ENCODE assay signal across 11 cellular contexts in the genomic region with DNA sequence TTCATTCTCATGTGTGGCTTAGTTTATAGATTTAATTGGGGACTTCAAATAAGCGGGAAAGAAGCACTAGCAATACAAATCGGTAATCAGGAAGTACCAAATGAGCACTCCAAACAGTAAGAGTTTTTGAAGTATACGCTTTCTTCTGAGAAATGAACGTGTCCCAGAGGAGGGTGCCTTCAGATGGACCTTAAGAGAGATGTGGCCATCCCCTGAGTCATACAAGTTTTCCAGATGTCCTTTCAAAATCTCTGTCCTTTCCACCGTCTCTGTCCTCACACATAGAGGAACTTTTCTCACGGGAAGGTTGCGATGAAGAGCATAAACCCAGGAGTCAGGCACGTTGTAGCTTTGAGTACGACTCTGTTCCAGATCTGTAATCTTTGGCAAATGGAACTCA. TPM values are rescaled to one million over a fixed set of nuclear protein-coding genes. Genes with fewer than 3 reads are reported as not detected.
DNase-seq lines count a peak whose midpoint lies in the region; ATAC-seq, FAIRE-seq and TF ChIP-seq lines count a peak whose summit lies in the region.
"Had no signal": no experiment of that assay in that cellular context is flagged by ENCODE, and none has a peak within 500 bp of the region (broad histone marks: within the 10 kb centered on the region; RNA-seq: fewer than 3 reads in every experiment).

No MANE protein-coding gene starts in this region.

- no peaks in the 10 kb centered on the region for H3K27me3 ChIP-seq in WERI-Rb-1 (ENCODE audit: insufficient read depth, low read depth, severe bottlenecking)
- H3K27me3 ChIP-seq in subcutaneous abdominal adipose tissue (ENCODE audit: control insufficient read depth in 5 of 5, insufficient read depth in 4 of 5, low read length in 5 of 5): no peaks in the 10 kb centered on the region
- H3K27me3 ChIP-seq: uterus had no signal

- ATAC-seq in activated CD8-positive, alpha-beta memory T cell treated with anti-CD3 and anti-CD28 coated beads, Interleukin-2, amount 10 ng/mL, durations not matched to agents 7 days and 5 days: no peak
- ATAC-seq in Right ventricle myocardium inferior: no peak

- peaks cover 9% of the 10 kb centered on the region for H3K36me3 Mint-ChIP-seq in activated CD8-positive, alpha-beta memory T cell treated with anti-CD3 and anti-CD28 coated beads, Interleukin-2, amount 10 ng/mL, durations not matched to agents 7 days and 5 days

- H3K4me3 ChIP-seq in WERI-Rb-1 (ENCODE audit: low read depth, low read length) (peak overlapping the region; percentile 76; the same call in 1 of the 2 replicates), iPS-18c (ENCODE audit: insufficient read depth, low read depth, low read length) (peak overlapping the region; percentile 79; the same call in 1 of the 2 replicates), subcutaneous abdominal adipose tissue (ENCODE audit: low read depth in 1 of 5, low read length in 5 of 5) (peak overlapping the region in 1 of 5 donors; percentile 64)

- CTCF ChIA-PET in activated CD8-positive, alpha-beta memory T cell treated with anti-CD3 and anti-CD28 coated beads, Interleukin-2, amount 10 ng/mL, durations not matched to agents 7 days and 5 days (lab: Charles Lee): interaction anchor here (0.9 to 1.1 kb wide), 2 partner anchors 83 to 85 kb away, joined by 3 read pairs; no protein-coding TSS in a partner anchor

- peak overlapping the region; percentile 82 for H3K4me3 Mint-ChIP-seq in activated CD8-positive, alpha-beta memory T cell treated with anti-CD3 and anti-CD28 coated beads, Interleukin-2, amount 10 ng/mL, durations not matched to agents 7 days and 5 days

- peaks cover 2 to 43% (median 36%) of the 10 kb centered on the region in 5 donors for H3K4me1 ChIP-seq in subcutaneous abdominal adipose tissue (ENCODE audit: control insufficient read depth in 5 of 5, insufficient read depth in 5 of 5, low read length in 5 of 5)

- H3K9me3 Mint-ChIP-seq in activated CD8-positive, alpha-beta memory T cell treated with anti-CD3 and anti-CD28 coated beads, Interleukin-2, amount 10 ng/mL, durations not matched to agents 7 days and 5 days (ENCODE audit: low read depth): no peaks in the 10 kb centered on the region

- no peaks in the 10 kb centered on the region for H3K9me3 ChIP-seq in WERI-Rb-1 (ENCODE audit: severe bottlenecking)
- no peaks in the 10 kb centered on the region for H3K9me3 ChIP-seq in iPS-18c (ENCODE audit: control insufficient read depth, insufficient read depth, low read length)
- no peaks in the 10 kb centered on the region for H3K9me3 ChIP-seq in subcutaneous abdominal adipose tissue (ENCODE audit: control insufficient read depth in 5 of 5, low read length in 5 of 5)
- H3K9me3 ChIP-seq: HAP-1, uterus had no signal

- TF ChIP-seq CTCF in WERI-Rb-1 (IDR thresholded peaks at IDR 0.05; ENCODE audit: low read depth, low read length): no peak

- no peak for FAIRE-seq in urothelium cell line (lab: Jason Lieb, UNC)
- FAIRE-seq: HTR-8/SVneo had no signal

- no peaks in the 10 kb centered on the region for H3K27me3 Mint-ChIP-seq in activated CD8-positive, alpha-beta memory T cell treated with anti-CD3 and anti-CD28 coated beads, Interleukin-2, amount 10 ng/mL, durations not matched to agents 7 days and 5 days

- no peak for DNase-seq in activated CD8-positive, alpha-beta memory T cell treated with anti-CD3 and anti-CD28 coated beads, Interleukin-2, amount 10 ng/mL, durations not matched to agents 7 days and 5 days
- DNase-seq in activated CD8-positive, alpha-beta memory T cell treated with anti-CD3 and anti-CD28 coated beads, Interleukin-2, amount 50 U/mL, for 4 hours: no peak
- DNase-seq in WERI-Rb-1 (no peak), urothelium cell line (ENCODE audit: low spot score) (no peak), Right ventricle myocardium inferior (ENCODE audit: missing footprints) (no peak), SHP77 (lab: John Stamatoyannopoulos, UW) (no peak)

- intact Hi-C loops in Right ventricle myocardium inferior (cut with DNase I): loop anchor here (5.0 kb wide), 1 partner anchor 70 kb away; no protein-coding TSS in a partner anchor

- no peak overlapping the region for H3K9ac ChIP-seq in subcutaneous abdominal adipose tissue (ENCODE audit: low read length in 5 of 5)

- H3K27ac ChIP-seq in WERI-Rb-1 (peak overlapping the region; percentile 94), subcutaneous abdominal adipose tissue (ENCODE audit: low read depth, low read length) (peak overlapping the region; percentile 80)

- peaks cover 30% of the 10 kb centered on the region for H3K4me1 Mint-ChIP-seq in activated CD8-positive, alpha-beta memory T cell treated with anti-CD3 and anti-CD28 coated beads, Interleukin-2, amount 10 ng/mL, durations not matched to agents 7 days and 5 days

- H3K36me3 ChIP-seq in WERI-Rb-1: no peaks in the 10 kb centered on the region
- H3K36me3 ChIP-seq in subcutaneous abdominal adipose tissue (ENCODE audit: control insufficient read depth in 5 of 5, insufficient read depth in 5 of 5, low read length in 5 of 5): no peaks in the 10 kb centered on the region
- H3K36me3 ChIP-seq: HAP-1, uterus had no signal

- peak overlapping the region; percentile 86 for H3K27ac Mint-ChIP-seq in activated CD8-positive, alpha-beta memory T cell treated with anti-CD3 and anti-CD28 coated beads, Interleukin-2, amount 10 ng/mL, durations not matched to agents 7 days and 5 days

RNA-seq across cellular contexts. Expression of gene SMAD2, which starts 1.7 kb away (rescaled TPM):
- 100 to 1,000 TPM; 156 to 166 TPM for total RNA-seq in activated CD8-positive, alpha-beta memory T cell treated with anti-CD3 and anti-CD28 coated beads, Interleukin-2, amount 10 ng/mL, durations not matched to agents 7 days and 5 days
- 80.2 TPM for total RNA-seq in Right ventricle myocardium inferior
